8 cellular contexts compared by ENCODE assay signal in the genomic region with DNA sequence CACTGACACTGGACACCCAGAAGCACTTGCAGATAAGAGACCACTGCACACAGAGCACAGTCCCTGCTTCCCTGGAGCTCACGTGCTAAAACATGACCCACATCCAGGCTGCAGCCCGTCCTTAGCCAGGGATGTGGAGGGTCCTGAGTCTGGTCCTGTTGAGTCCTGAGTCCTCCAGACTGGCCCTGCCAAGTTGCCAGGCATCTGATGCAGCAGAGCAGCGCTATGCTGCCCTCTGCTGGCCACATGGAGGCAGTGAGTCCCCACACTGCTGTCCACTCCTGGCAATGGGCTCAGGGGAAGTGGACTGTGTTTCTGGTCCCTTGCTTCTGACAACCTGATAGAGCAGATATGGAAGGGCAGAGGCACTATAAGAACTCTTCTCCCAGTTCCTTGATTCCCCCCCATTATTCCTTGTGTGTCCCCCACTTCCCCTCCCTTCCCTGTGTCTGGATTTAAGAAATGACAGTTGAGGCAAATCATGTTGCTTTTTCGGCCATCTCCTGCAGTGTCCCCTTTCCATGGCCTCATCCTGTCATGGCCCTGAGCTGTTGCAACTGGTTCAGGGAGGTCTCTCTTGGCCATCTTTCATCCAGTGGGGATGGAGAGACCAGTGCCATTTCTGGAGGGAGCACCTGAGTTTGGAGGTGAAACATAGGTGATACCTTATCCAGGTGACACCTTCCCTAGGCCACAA.
DNase-seq lines count a peak whose midpoint lies in the region; ATAC-seq lines count a peak whose summit lies in the region.

No MANE protein-coding gene starts in this region.

- peaks cover 0 to 6% (median 3%) of the 10 kb centered on the region in 3 donors for H3K36me3 Mint-ChIP-seq in CD8-positive, alpha-beta memory T cell
- H3K36me3 Mint-ChIP-seq in T-helper 17 cell (ENCODE audit: low read depth) = peaks cover 4% of the 10 kb centered on the region

- CTCF ChIA-PET in CD8-positive, alpha-beta memory T cell (lab: Charles Lee) = interaction anchor here (0.8 to 9.9 kb wide), 24 partner anchors 8 to 1914 kb away, joined by 3 to 202 read pairs (median 6); partner anchors contain the start of genes DHX35 and FAM83D

- no peaks in the 10 kb centered on the region for H3K27me3 Mint-ChIP-seq in CD8-positive, alpha-beta memory T cell
- H3K27me3 Mint-ChIP-seq in T-helper 17 cell = peaks cover 5% of the 10 kb centered on the region

- intact Hi-C loops in left ventricle myocardium superior (cut with micrococcal nuclease) = no loop called here

- ATAC-seq in GM21360 (IDR thresholded peaks at IDR 0.05; ENCODE audit: unreplicated experiment) (peak; percentile 50), T-helper 17 cell (peak; percentile 77), left ventricle myocardium superior (peak; percentile 83)

- peak overlapping the region in 4 of 8 donors; percentile 32 to 83 (median 63) for H3K27ac Mint-ChIP-seq in CD8-positive, alpha-beta memory T cell
- no peak overlapping the region for H3K27ac Mint-ChIP-seq in T-helper 17 cell

- H3K4me1 ChIP-seq in CD8-positive, alpha-beta memory T cell (ENCODE audit: insufficient read depth, low read length) = peaks cover 9% of the 10 kb centered on the region

- H3K4me3 ChIP-seq in CD8-positive, alpha-beta memory T cell (ENCODE audit: low read length) = no peak overlapping the region

- H3K9me3 ChIP-seq in CD8-positive, alpha-beta memory T cell (ENCODE audit: low read length) = no peaks in the 10 kb centered on the region
- H3K9me3 ChIP-seq in T-helper 17 cell (ENCODE audit: control insufficient read depth, low read length, poor library complexity, severe bottlenecking) = no peaks in the 10 kb centered on the region

- H3K4me1 Mint-ChIP-seq in CD8-positive, alpha-beta memory T cell = peaks cover 5 to 18% (median 8%) of the 10 kb centered on the region in 3 donors
- peaks cover 9% of the 10 kb centered on the region for H3K4me1 Mint-ChIP-seq in T-helper 17 cell

- POLR2A ChIA-PET in CD8-positive, alpha-beta memory T cell (lab: Charles Lee) = no interaction called here

- peak overlapping the region in 6 of 7 donors; percentile 33 to 78 (median 52) for H3K4me3 Mint-ChIP-seq in CD8-positive, alpha-beta memory T cell
- peak overlapping the region; percentile 43 for H3K4me3 Mint-ChIP-seq in T-helper 17 cell

- H3K36me3 ChIP-seq in CD8-positive, alpha-beta memory T cell (ENCODE audit: insufficient read depth, low read length) = no peaks in the 10 kb centered on the region

- H3K27ac ChIP-seq in CD8-positive, alpha-beta memory T cell (ENCODE audit: low read depth, low read length) = no peak overlapping the region

- no peaks in the 10 kb centered on the region for H3K27me3 ChIP-seq in CD8-positive, alpha-beta memory T cell (ENCODE audit: insufficient read depth, low read length, poor library complexity, severe bottlenecking)

- no peaks in the 10 kb centered on the region for H3K9me3 Mint-ChIP-seq in CD8-positive, alpha-beta memory T cell

- DNase-seq in CD8-positive, alpha-beta memory T cell = peak; percentile 52 to 77 (median 59)
- DNase-seq in NAMALWA (ENCODE audit: low spot score) = peak; percentile 79
- DNase-seq in T-helper 17 cell = peak; percentile 56 to 60 (median 58)
- DNase-seq in amniotic epithelial cell (ENCODE audit: low read depth) = peak; percentile 58
- DNase-seq in left ventricle myocardium superior = peak; percentile 89
- peak; percentile 73 for DNase-seq in retina
- DNase-seq in NCI-H128 (lab: John Stamatoyannopoulos, UW; ENCODE audit: unreplicated experiment) = no peak
